Comparison of ENCODE assay signal across 10 cellular contexts in the genomic region with DNA sequence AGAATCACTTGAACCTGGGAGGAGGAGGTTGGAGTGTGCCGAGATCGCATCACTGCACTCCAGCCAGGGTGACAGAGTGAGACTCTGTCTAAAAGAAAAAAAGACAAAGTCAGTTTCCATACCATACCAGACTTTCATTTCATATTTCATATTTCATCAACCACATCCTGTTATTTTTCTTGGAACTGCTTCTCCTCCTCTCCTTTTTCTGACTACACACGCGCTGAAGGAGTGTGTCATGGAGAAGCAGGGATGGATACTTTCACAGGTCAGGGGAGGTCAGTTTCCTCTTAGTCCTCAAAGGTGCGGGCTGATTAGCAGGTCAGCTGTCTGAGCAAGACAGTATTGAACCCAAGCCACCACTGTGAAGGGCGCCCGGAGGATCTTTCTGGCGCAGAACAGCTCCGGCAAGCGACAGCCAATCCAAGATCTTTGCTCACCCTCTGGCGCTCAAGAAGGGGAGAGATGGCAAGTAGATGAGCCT. TPM values are rescaled to one million over a fixed set of nuclear protein-coding genes. Genes with fewer than 3 reads are reported as not detected.
A peak's percentile ranks its signal among the peaks of the same experiment; 100 is the strongest.
DNase-seq lines count a peak whose midpoint lies in the region; ATAC-seq, FAIRE-seq and TF ChIP-seq lines count a peak whose summit lies in the region.
"Had no signal": no experiment of that assay in that cellular context is flagged by ENCODE, and none has a peak within 500 bp of the region (broad histone marks: within the 10 kb centered on the region; RNA-seq: fewer than 3 reads in every experiment).

No MANE protein-coding gene starts in this region.

- no peaks in the 10 kb centered on the region for H4K20me1 ChIP-seq in SK-N-SH (ENCODE audit: insufficient read depth)
- no peaks in the 10 kb centered on the region for H4K20me1 ChIP-seq in K562 (replicated peaks; ENCODE audit: control insufficient read depth, insufficient read depth, low read length)

- CTCF ChIA-PET in SK-N-SH (lab: Yijun Ruan, JAX) (interaction anchor here (1.8 kb wide), 1 partner anchor 109 kb away, joined by 4 read pairs; no protein-coding TSS in a partner anchor), K562 (lab: Yijun Ruan, JAX; ENCODE audit: low intra/inter-chr PET ratio) (no interaction called here), WTC11 (lab: Charles Lee) (interaction anchor here (0.6 to 1.0 kb wide), 3 partner anchors 11 to 740 kb away, joined by 3 read pairs; no protein-coding TSS in a partner anchor)

- no peaks in the 10 kb centered on the region for H3K27me3 Mint-ChIP-seq in naive thymus-derived CD8-positive, alpha-beta T cell
- peaks cover 2% of the 10 kb centered on the region; the same call in 1 of the 2 replicates for H3K27me3 Mint-ChIP-seq in WTC11 (ENCODE audit: low read depth)

- POLR2A ChIA-PET in SK-N-SH (lab: Yijun Ruan, JAX) (no interaction called here), K562 (lab: Yijun Ruan, JAX) (interaction anchor here (1.3 to 1.4 kb wide), 2 partner anchors 9 to 170 kb away, joined by 3 read pairs; no protein-coding TSS in a partner anchor), WTC11 (lab: Charles Lee) (no interaction called here)
- POLR2A ChIA-PET in naive thymus-derived CD8-positive, alpha-beta T cell (lab: Charles Lee): interaction anchor here (0.6 to 0.7 kb wide), 2 partner anchors 42 to 1025 kb away, joined by 3 read pairs; no protein-coding TSS in a partner anchor

- TF ChIP-seq CTCF in SK-N-SH (IDR thresholded peaks at IDR 0.05) (no peak), K562 (IDR thresholded peaks at IDR 0.05 in 2 of 3, conservative IDR thresholded peaks at IDR 0.05 in 1 of 3; ENCODE audit: insufficient read depth in 2 of 3, low read depth in 1 of 3, low read length in 3 of 3) (peak in 1 of 3 experiments; percentile 5; a peak in 1 of 6 replicates), WTC11 (IDR thresholded peaks at IDR 0.05) (no peak)

- no peaks in the 10 kb centered on the region for H3K9me1 ChIP-seq in K562 (ENCODE audit: control insufficient read depth, insufficient read depth, low read length)

- H3K27ac Mint-ChIP-seq in naive thymus-derived CD8-positive, alpha-beta T cell: peak overlapping the region in 8 of 10 donors; percentile 35 to 80 (median 60)
- H3K27ac Mint-ChIP-seq in WTC11: no peak overlapping the region

- H3K9me3 ChIP-seq in SK-N-SH (peaks cover 9% of the 10 kb centered on the region; the same call in 1 of the 2 replicates), K562 (replicated peaks; ENCODE audit: control insufficient read depth, insufficient read depth, low read depth, low read length) (peaks cover 7% of the 10 kb centered on the region; the same call in 1 of the 2 replicates), right cardiac atrium (ENCODE audit: control insufficient read depth, low read length) (peaks cover 2% of the 10 kb centered on the region)

- in situ Hi-C loops in K562 (cut with MboI): no loop called here

- H3K4me1 ChIP-seq in SK-N-SH (ENCODE audit: control insufficient read depth in 1 of 2, insufficient read depth in 2 of 2, low read depth in 1 of 2, low read length in 1 of 2): peaks cover 3 to 29% of the 10 kb centered on the region in 2 experiments; a peak in 3 of 4 replicates
- peaks cover 10 to 18% of the 10 kb centered on the region in 2 experiments for H3K4me1 ChIP-seq in K562 (replicated peaks in 1 of 2; ENCODE audit: control insufficient read depth in 2 of 2, insufficient read depth in 2 of 2, low read length in 2 of 2)
- no peaks in the 10 kb centered on the region for H3K4me1 ChIP-seq in right cardiac atrium (ENCODE audit: control insufficient read depth, insufficient read depth, low read length)

- H3K4me3 ChIP-seq in SK-N-SH (ENCODE audit: low read depth in 2 of 2, low read length in 1 of 2) (peak overlapping the region in 1 of 2 experiments; percentile 7; a peak in 1 of 4 replicates), K562 (no peak overlapping the region), right cardiac atrium (ENCODE audit: low read length) (no peak overlapping the region)

- peak; percentile 42 for FAIRE-seq in K562 (lab: Jason Lieb, UNC)

- peaks cover 35% of the 10 kb centered on the region for H3F3A ChIP-seq in SK-N-SH (replicated peaks; ENCODE audit: insufficient read depth)

- H3K36me3 ChIP-seq in SK-N-SH (replicated peaks in 1 of 2; ENCODE audit: control insufficient read depth in 1 of 2, insufficient read depth in 2 of 2, low read length in 1 of 2) (peaks cover 0 to 2% of the 10 kb centered on the region in 2 experiments), K562 (ENCODE audit: control insufficient read depth, insufficient read depth, low read length) (no peaks in the 10 kb centered on the region)

- H3K9me3 Mint-ChIP-seq in naive thymus-derived CD8-positive, alpha-beta T cell: peaks cover 6 to 27% (median 20%) of the 10 kb centered on the region in 9 donors
- H3K9me3 Mint-ChIP-seq in WTC11: peaks cover 28% of the 10 kb centered on the region

- intact Hi-C loops in K562 (cut with micrococcal nuclease): no loop called here
- intact Hi-C loops in right cardiac atrium (cut with DNase I): no loop called here

- BruUV-seq in K562 (replicated peaks; lab: Mats Ljungman, UMichigan): no TSS peak

- TF ChIP-seq RAD21 in SK-N-SH (IDR thresholded peaks at IDR 0.05; ENCODE audit: low read length) (no peak), K562 (CRISPR knock-in tag; conservative IDR thresholded peaks at IDR 0.05 in 1 of 2, IDR thresholded peaks at IDR 0.05 in 1 of 2) (peak in 1 of 2 experiments; percentile 10; a peak in 2 of 4 replicates)

- H3K27me3 ChIP-seq in SK-N-SH (ENCODE audit: insufficient read depth): no peaks in the 10 kb centered on the region
- no peaks in the 10 kb centered on the region for H3K27me3 ChIP-seq in K562 (ENCODE audit: control insufficient read depth in 2 of 2, insufficient read depth in 2 of 2, low read length in 2 of 2)
- no peaks in the 10 kb centered on the region for H3K27me3 ChIP-seq in right cardiac atrium (ENCODE audit: control insufficient read depth, insufficient read depth)

- peak overlapping the region; percentile 74; the same call in 1 of the 2 replicates for H3K4me2 ChIP-seq in SK-N-SH
- H3K4me2 ChIP-seq in K562 (ENCODE audit: insufficient read depth, low read length): peak overlapping the region; percentile 48

- H3K4me1 Mint-ChIP-seq in naive thymus-derived CD8-positive, alpha-beta T cell: peaks cover 9 to 15% (median 10%) of the 10 kb centered on the region in 4 donors
- peaks cover 30% of the 10 kb centered on the region for H3K4me1 Mint-ChIP-seq in WTC11

- H3K9ac ChIP-seq in SK-N-SH (peak overlapping the region; percentile 60; the same call in 1 of the 2 replicates), K562 (ENCODE audit: insufficient read depth in 1 of 2, low read depth in 2 of 2, low read length in 2 of 2) (peak overlapping the region in 1 of 2 experiments; percentile 5; a peak in 1 of 4 replicates)

- DNase-seq in GF-D8 (lab: John Stamatoyannopoulos, UW) (peak; percentile 60), SK-N-SH (no peak), K562 (ENCODE audit: extremely low read depth in 1 of 4, low spot score in 3 of 4) (peak; percentile 53 to 77 (median 63)), NCI-H146 treated with DMSO at 0.1 percent for 48 hours (lab: John Stamatoyannopoulos, UW; ENCODE audit: unreplicated experiment) (no peak), right cardiac atrium (no peak), WTC11 (ENCODE audit: low spot score) (no peak)
- no peak for DNase-seq in naive thymus-derived CD8-positive, alpha-beta T cell
- DNase-seq: DMS 273 treated with DMSO at 0.1 percent for 48 hours, NCI-H1417 treated with DMSO at 0.1 percent for 48 hours had no signal

- 77% methylated on average over 11 of the region's 11 CpGs for WGBS in SK-N-SH (ENCODE audit: low lambda C conversion rate)
- WGBS in K562 (ENCODE audit: insufficient coverage, low coverage, missing lambda C conversion rate): 11% methylated on average over 11 of the region's 11 CpGs
- 80% methylated on average over 11 of the region's 11 CpGs for WGBS in right cardiac atrium

- H3K27ac ChIP-seq in SK-N-SH (ENCODE audit: low read depth in 2 of 2, low read length in 1 of 2) (peak overlapping the region; percentile 74 to 99; a peak in 3 of 4 replicates), K562 (ENCODE audit: extremely low read depth, low read depth, low read length) (no peak overlapping the region), right cardiac atrium (ENCODE audit: low read length) (no peak overlapping the region)

- peaks cover 0 to 17% (median 11%) of the 10 kb centered on the region in 3 donors for H3K36me3 Mint-ChIP-seq in naive thymus-derived CD8-positive, alpha-beta T cell
- H3K36me3 Mint-ChIP-seq in WTC11: peaks cover 28% of the 10 kb centered on the region

- H3K4me3 Mint-ChIP-seq in naive thymus-derived CD8-positive, alpha-beta T cell: peak overlapping the region in 7 of 10 donors; percentile 19 to 72 (median 56)
- H3K4me3 Mint-ChIP-seq in WTC11: no peak overlapping the region

- peak; percentile 72 for ATAC-seq in K562
- ATAC-seq in naive thymus-derived CD8-positive, alpha-beta T cell: peak; percentile 45 to 47
- no peak for ATAC-seq in right cardiac atrium
- ATAC-seq in HG03460 (IDR thresholded peaks at IDR 0.05; ENCODE audit: unreplicated experiment): no peak
- ATAC-seq in WTC11: no peak

- H3K9me2 ChIP-seq in SK-N-SH: no peaks in the 10 kb centered on the region

- no peak for TF ChIP-seq EP300 in SK-N-SH (IDR thresholded peaks at IDR 0.05; ENCODE audit: borderline replicate concordance in 1 of 2, low read depth in 1 of 2, low read length in 1 of 2)
- TF ChIP-seq EP300 in K562 (IDR thresholded peaks at IDR 0.05; ENCODE audit: low read length): peak; percentile 69

- H3K79me2 ChIP-seq in SK-N-SH (ENCODE audit: insufficient read depth) (no peaks in the 10 kb centered on the region), K562 (ENCODE audit: control insufficient read depth, insufficient read depth, low read length) (no peaks in the 10 kb centered on the region)

- TF ChIP-seq POLR2A in K562 (conservative IDR thresholded peaks at IDR 0.05): no peak

- peak overlapping the region; percentile 54 for H2AFZ ChIP-seq in SK-N-SH (ENCODE audit: low read depth)
- H2AFZ ChIP-seq in K562 (ENCODE audit: low read depth, low read length): peak overlapping the region; percentile 63

RNA-seq across cellular contexts. Expression of a gene that starts 19.0 kb away (rescaled TPM):
- 35.3 and 40.0 TPM in 2 replicates for polyA plus RNA-seq in SK-N-SH (2012; rRNA removed)
- 28.3 and 33.0 TPM in 2 replicates for polyA plus RNA-seq in SK-N-SH (2012; cell fraction: cytosol; rRNA removed)
- 56.9 and 66.8 TPM in 2 replicates for polyA plus RNA-seq in SK-N-SH (2012; cell fraction: nucleus; rRNA removed)
- total RNA-seq in K562 (2011; cell fraction: chromatin; rRNA removed; ENCODE audit: low replicate concordance): 70.0 and 111 TPM in 2 replicates
- total RNA-seq in K562 (2011; cell fraction: nucleolus; rRNA removed): 56.6 and 62.9 TPM in 2 replicates
- 49.5 and 50.1 TPM in 2 replicates for total RNA-seq in K562 (2011; cell fraction: nucleoplasm; rRNA removed)
- total RNA-seq in K562 (2014; rRNA removed): 15.7 and 17.8 TPM in 2 replicates
- 19.5 and 22.7 TPM in 2 replicates for total RNA-seq in K562 (2014; rRNA removed; fragmentation: Illumina TruSeq; extraction: Trizol)
- 12.5 and 13.6 TPM in 2 replicates for total RNA-seq in K562 (2015; rRNA removed; fragmentation: Illumina TruSeq; extraction: Trizol)
- total RNA-seq in K562 (2021): 24.7 and 27.7 TPM in 2 replicates
- 17.1 and 21.6 TPM in 2 replicates for polyA plus RNA-seq in K562 (2011; rRNA removed)
- polyA plus RNA-seq in K562 (2011; cell fraction: cytosol; rRNA removed): 18.3 and 24.0 TPM in 2 replicates
- polyA plus RNA-seq in K562 (2011; cell fraction: nucleus; rRNA removed): 28.6 and 33.9 TPM in 2 replicates
- 15.0 and 17.4 TPM in 2 replicates for polyA plus RNA-seq in K562 (2012)
- polyA plus RNA-seq in K562 (2014; fragmentation: Illumina TruSeq; extraction: Trizol): 22.9 and 26.1 TPM in 2 replicates
- polyA plus RNA-seq in K562 (2014; fragmentation: Nextera tagmentation; extraction: Ambion mirVana): 1 to 10 TPM; 3.0 to 3.3 TPM
- polyA plus RNA-seq in K562 (2014; rRNA removed): 13.7 and 16.9 TPM in 2 replicates
- 24.2 and 30.1 TPM in 2 replicates for polyA minus RNA-seq in K562 (2011; rRNA and poly(A)+ RNA removed)
- 19.8 and 20.9 TPM in 2 replicates for polyA minus RNA-seq in K562 (2011; cell fraction: cytosol; rRNA and poly(A)+ RNA removed)
- polyA minus RNA-seq in K562 (2011; cell fraction: nucleus; rRNA and poly(A)+ RNA removed): 18.7 and 22.3 TPM in 2 replicates
- 10 to 100 TPM; 15.7 to 16.3 TPM for total RNA-seq in naive thymus-derived CD8-positive, alpha-beta T cell
- polyA plus RNA-seq in naive thymus-derived CD8-positive, alpha-beta T cell: 1 to 10 TPM; 5.2 to 8.5 (median 8.2) TPM
- 10 to 100 TPM; 13.4 to 26.3 (median 20.4) TPM for total RNA-seq in right cardiac atrium
- polyA plus RNA-seq in right cardiac atrium: 9.5 TPM
- 11.8 to 15.3 TPM (median 12.4 TPM) in 3 replicates for total RNA-seq in WTC11 (2021)

Comparison
In these comparisons a context has a peak if more than half of its experiments do, and no peak if none do; other contexts are left out.
1. DNase-seq: peak in GF-D8 (single experiment) and K562 (4 of 4); none in SK-N-SH (single experiment), naive thymus-derived CD8-positive, alpha-beta T cell (0 of 10), NCI-H146 treated with DMSO at 0.1 percent for 48 hours (single experiment), right cardiac atrium (0 of 3) and WTC11 (single experiment).
2. H3K27ac ChIP-seq: peak in SK-N-SH (2 of 2); none in K562 (single experiment) and right cardiac atrium (single experiment).
3. ATAC-seq: peak in K562 (single experiment) and naive thymus-derived CD8-positive, alpha-beta T cell (2 of 2); none in right cardiac atrium (0 of 2), HG03460 (single experiment) and WTC11 (single experiment).
4. POLR2A ChIA-PET loops: an anchor here in K562 (1.3 to 1.4 kb wide) and naive thymus-derived CD8-positive, alpha-beta T cell (0.6 to 0.7 kb wide); none called in SK-N-SH and WTC11.